ENCODE assay signal across 21 cellular contexts in genomic region chrX:136773649-136774048, GRCh38.
"Had no signal": no experiment of that assay in that cellular context is flagged by ENCODE, and none has a peak within 500 bp of the region (broad histone marks: within the 10 kb centered on the region; RNA-seq: fewer than 3 reads in every experiment).

No MANE protein-coding gene starts in this region.

- H3K27ac Mint-ChIP-seq: stimulated activated naive B cell treated with anti-CD40 and anti-IgM and Interleukin-4, amounts not matched to agents 10 μg/mL and 1 μg/mL and 100 μg/mL, for 72 hours; stimulated activated naive CD8-positive, alpha-beta T cell treated with anti-CD3 and anti-CD28 coated beads, Interleukin-15, amount 100 ng/mL, for 72 hours had no signal

- H3K27me3 Mint-ChIP-seq: naive thymus-derived CD4-positive, alpha-beta T cell; stimulated activated naive B cell treated with anti-CD40 and anti-IgM and Interleukin-4, amounts not matched to agents 10 μg/mL and 1 μg/mL and 100 μg/mL, for 72 hours; stimulated activated naive CD8-positive, alpha-beta T cell treated with anti-CD3 and anti-CD28 coated beads, Interleukin-15, amount 100 ng/mL, for 72 hours had no signal

- H3K36me3 ChIP-seq: neutrophil, thoracic aorta, transverse colon had no signal

- H3K4me3 ChIP-seq: dorsolateral prefrontal cortex, psoas muscle, spleen, thoracic aorta, transverse colon had no signal

- H3K4me1 ChIP-seq: psoas muscle, transverse colon had no signal

- H3K27me3 ChIP-seq: neutrophil, spleen, transverse colon had no signal

- H3K4me3 Mint-ChIP-seq: stimulated activated naive B cell treated with anti-CD40 and anti-IgM and Interleukin-4, amounts not matched to agents 10 μg/mL and 1 μg/mL and 100 μg/mL, for 72 hours; stimulated activated naive CD8-positive, alpha-beta T cell treated with anti-CD3 and anti-CD28 coated beads, Interleukin-15, amount 100 ng/mL, for 72 hours had no signal

- H3K9me3 Mint-ChIP-seq: stimulated activated naive B cell treated with anti-CD40 and anti-IgM and Interleukin-4, amounts not matched to agents 10 μg/mL and 1 μg/mL and 100 μg/mL, for 72 hours had no signal

- H3K36me3 Mint-ChIP-seq: stimulated activated naive B cell treated with anti-CD40 and anti-IgM and Interleukin-4, amounts not matched to agents 10 μg/mL and 1 μg/mL and 100 μg/mL, for 72 hours had no signal

- DNase-seq: cortex of kidney; dorsolateral prefrontal cortex; effector memory CD4-positive, alpha-beta T cell; islet precursor cell; mammary epithelial cell; naive thymus-derived CD4-positive, alpha-beta T cell; psoas muscle; retina; spleen; stimulated activated CD4-positive, alpha-beta T cell treated with anti-CD3 and anti-CD28 coated beads, Interleukin-15, amount 100 ng/mL, for 24 hours; stimulated activated CD4-positive, alpha-beta T cell treated with anti-CD3 and anti-CD28 coated beads, Interleukin-1b, Interleukin-23, amount 100 ng/mL, for 48 hours; stimulated activated CD4-positive, alpha-beta T cell treated with anti-CD3 and anti-CD28 coated beads, Interleukin-4, amount 100 ng/mL, for 24 hours; stimulated activated naive B cell treated with anti-CD40 and anti-IgM and Interleukin-4, amounts not matched to agents 10 μg/mL and 1 μg/mL and 100 μg/mL, for 72 hours; stimulated activated naive CD8-positive, alpha-beta T cell treated with anti-CD3 and anti-CD28 coated beads, Interleukin-15, amount 100 ng/mL, for 72 hours; substantia nigra; transverse colon had no signal

- H3K9me3 ChIP-seq: neutrophil, psoas muscle, spleen, thoracic aorta, transverse colon had no signal

- ATAC-seq: esophagus mucosa; left lobe of liver; naive thymus-derived CD4-positive, alpha-beta T cell; psoas muscle; sciatic nerve; stimulated activated naive B cell treated with anti-CD40 and anti-IgM and Interleukin-4, amounts not matched to agents 10 μg/mL and 1 μg/mL and 100 μg/mL, for 72 hours; stimulated activated naive CD8-positive, alpha-beta T cell treated with anti-CD3 and anti-CD28 coated beads, Interleukin-15, amount 100 ng/mL, for 72 hours had no signal
